Comparison of ENCODE assay signal across 8 cellular contexts in genomic region chr1:89632213-89633102, GRCh38. TPM values are rescaled to one million over a fixed set of nuclear protein-coding genes. Genes with fewer than 3 reads are reported as not detected.
DNase-seq lines count a peak whose midpoint lies in the region; ATAC-seq and TF ChIP-seq lines count a peak whose summit lies in the region.

No MANE protein-coding gene starts in this region.

- H3K4me3 Mint-ChIP-seq in activated CD8-positive, alpha-beta T cell treated with anti-CD3 and anti-CD28 coated beads for 36 hours, result peak overlapping the region; percentile 93

- H3K9me3 Mint-ChIP-seq in activated CD8-positive, alpha-beta T cell treated with anti-CD3 and anti-CD28 coated beads for 36 hours, result no peaks in the 10 kb centered on the region

- peaks cover 68% of the 10 kb centered on the region for H3K4me1 Mint-ChIP-seq in activated CD8-positive, alpha-beta T cell treated with anti-CD3 and anti-CD28 coated beads for 36 hours (ENCODE audit: low read depth)

- H3K36me3 Mint-ChIP-seq in activated CD8-positive, alpha-beta T cell treated with anti-CD3 and anti-CD28 coated beads for 36 hours (ENCODE audit: low read depth), result peaks cover 44% of the 10 kb centered on the region

- intact Hi-C loops in activated CD8-positive, alpha-beta T cell treated with anti-CD3 and anti-CD28 coated beads for 36 hours (cut with micrococcal nuclease), result loop anchor here (1.0 to 10.0 kb wide), 5 partner anchors 40 to 352 kb away; no protein-coding TSS in a partner anchor

- H3K27me3 ChIP-seq in ectodermal cell (ENCODE audit: control insufficient read depth, insufficient read depth, low read length, poor library complexity, severe bottlenecking), result peaks cover 49% of the 10 kb centered on the region

- peak; percentile 69 for ATAC-seq in HG03378 (IDR thresholded peaks at IDR 0.05; ENCODE audit: unreplicated experiment)
- ATAC-seq in activated CD8-positive, alpha-beta T cell treated with anti-CD3 and anti-CD28 coated beads for 36 hours, result peak; percentile 81

- CTCF ChIA-PET in activated CD8-positive, alpha-beta T cell treated with anti-CD3 and anti-CD28 coated beads for 36 hours (lab: Charles Lee), result interaction anchor here (0.6 to 10.4 kb wide), 23 partner anchors 10 to 151 kb away, joined by 3 to 147 read pairs (median 5); no protein-coding TSS in a partner anchor

- no peaks in the 10 kb centered on the region for H3K27me3 Mint-ChIP-seq in activated CD8-positive, alpha-beta T cell treated with anti-CD3 and anti-CD28 coated beads for 36 hours

- H3K27ac Mint-ChIP-seq in activated CD8-positive, alpha-beta T cell treated with anti-CD3 and anti-CD28 coated beads for 36 hours, result peak overlapping the region; percentile 96

- peak overlapping the region; percentile 67 for H3K4me3 ChIP-seq in ectodermal cell (ENCODE audit: insufficient read depth, low read depth, low read length)

- WGBS in ectodermal cell, 2 experiments, result 0% methylated on average over 65 of the region's 65 CpGs

- no peaks in the 10 kb centered on the region for H3K9me3 ChIP-seq in ectodermal cell (ENCODE audit: control insufficient read depth, low read length)

- peaks cover 16% of the 10 kb centered on the region for H3K4me1 ChIP-seq in ectodermal cell (ENCODE audit: control insufficient read depth, insufficient read depth, low read length)

- no peaks in the 10 kb centered on the region for H3K36me3 ChIP-seq in ectodermal cell (ENCODE audit: control insufficient read depth, insufficient read depth, low read length)

- H3K27ac ChIP-seq in C4-2B, result no peak overlapping the region; the same call in 1 of the 2 replicates
- H3K27ac ChIP-seq in ectodermal cell (ENCODE audit: insufficient read depth, low read depth, low read length, poor library complexity, severe bottlenecking), result peak overlapping the region; percentile 75

- DNase-seq in GM19238 (ENCODE audit: insufficient read length, low spot score), result peak; percentile 70
- peak; percentile 72 to 93 for DNase-seq in NCI-H526 (lab: John Stamatoyannopoulos, UW)
- peak; percentile 90 for DNase-seq in activated CD8-positive, alpha-beta T cell treated with anti-CD3 and anti-CD28 coated beads for 36 hours
- DNase-seq in medulla oblongata (ENCODE audit: extremely low spot score), result peak; percentile 81
- peak; percentile 70 for DNase-seq in stimulated activated CD8-positive, alpha-beta memory T cell treated with anti-CD3 and anti-CD28 coated beads, Interleukin-12 subunit alpha, Interleukin-12 subunit beta, amount 100 ng/mL, for 1 hour (ENCODE audit: low read depth)

- POLR2A ChIA-PET in activated CD8-positive, alpha-beta T cell treated with anti-CD3 and anti-CD28 coated beads for 36 hours (lab: Charles Lee), result interaction anchor here (0.6 to 7.7 kb wide), 22 partner anchors 8 to 322 kb away, joined by 3 to 76 read pairs (median 4); partner anchors contain the start of gene LRRC8D

- TF ChIP-seq CTCF in C4-2B (conservative IDR thresholded peaks at IDR 0.05), result peak; percentile 85
- peak; percentile 43 for TF ChIP-seq CTCF in activated CD8-positive, alpha-beta T cell treated with anti-CD3 and anti-CD28 coated beads for 36 hours (IDR thresholded peaks at IDR 0.05)

RNA-seq across cellular contexts. Expression of gene LRRC8C, which starts 0.5 kb away (rescaled TPM):
- total RNA-seq in activated CD8-positive, alpha-beta T cell treated with anti-CD3 and anti-CD28 coated beads for 36 hours, result 10 to 100 TPM; 34.4 to 37.4 TPM
- 6.9 TPM for polyA plus RNA-seq in ectodermal cell (2013, experiment 1 of 4)
- polyA plus RNA-seq in ectodermal cell (2013, experiment 2 of 4), result 10.0 TPM
- polyA plus RNA-seq in ectodermal cell (2013, experiment 3 of 4), result 7.1 TPM
- polyA plus RNA-seq in ectodermal cell (2013, experiment 4 of 4), result 8.1 TPM
